In the genomic region with DNA sequence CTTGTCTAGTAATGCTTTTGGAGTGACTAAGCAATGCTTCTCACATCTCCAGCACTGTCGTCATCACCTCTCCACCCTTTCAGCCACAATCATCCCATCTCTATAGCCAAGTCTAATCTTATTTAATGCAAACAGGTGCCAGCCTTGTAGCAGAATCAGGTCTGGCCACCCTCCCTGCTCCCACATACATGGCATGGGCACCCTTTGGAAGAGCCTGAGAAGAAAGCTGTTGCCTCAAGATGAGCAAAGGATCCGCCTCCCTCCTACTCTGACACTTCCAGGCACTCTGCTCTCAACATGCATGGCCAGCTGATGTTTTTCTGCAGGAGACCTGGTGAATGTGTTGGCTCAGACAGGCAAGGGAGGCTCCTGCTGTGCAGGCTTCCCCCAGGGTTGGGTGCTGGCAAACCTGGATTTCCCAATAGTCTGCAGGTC, we compare ENCODE assay signal across 21 cellular contexts.
"Had no signal": no experiment of that assay in that cellular context is flagged by ENCODE, and none has a peak within 500 bp of the region (broad histone marks: within the 10 kb centered on the region; RNA-seq: fewer than 3 reads in every experiment).

No MANE protein-coding gene starts in this region.

- H3K36me3 ChIP-seq: adrenal gland, esophagus squamous epithelium, neutrophil, thyroid gland had no signal

- H3K27ac Mint-ChIP-seq: activated B cell treated with CpG ODN at 0.5 μM for 24 hours; activated CD4-positive, alpha-beta memory T cell treated with anti-CD3 and anti-CD28 coated beads, Interleukin-2, amount 10 ng/mL, durations not matched to agents 7 days and 5 days; activated naive CD4-positive, alpha-beta T cell treated with anti-CD3 and anti-CD28 coated beads, Interleukin-2, amount 50 U/mL, for 72 hours; dendritic cell treated with granulocyte-macrophage colony-stimulating factor and Interleukin-4, amounts not matched to agents 40 ng/mL and 50 ng/mL, for 4 days; naive thymus-derived CD8-positive, alpha-beta T cell had no signal

- DNase-seq: activated B cell treated with CpG ODN at 0.5 μM for 24 hours; activated CD4-positive, alpha-beta memory T cell treated with anti-CD3 and anti-CD28 coated beads, Interleukin-2, amount 10 ng/mL, durations not matched to agents 7 days and 5 days; activated CD4-positive, alpha-beta T cell treated with anti-CD3 and anti-CD28 coated beads for 48 hours; activated effector memory CD4-positive, alpha-beta T cell treated with anti-CD3 and anti-CD28 coated beads, Interleukin-2, amount 50 U/mL, for 16 hours; activated T-cell treated with anti-CD3 and anti-CD28 coated beads, Interleukin-2, amount 50 U/mL, for 48 hours; effector memory CD4-positive, alpha-beta T cell; esophagus squamous epithelium; mesenchymal stem cell; naive thymus-derived CD8-positive, alpha-beta T cell; retina; stimulated activated CD4-positive, alpha-beta T cell treated with anti-CD3 and anti-CD28 coated beads, Interleukin-12 subunit alpha, Interleukin-12 subunit beta, amount 100 ng/mL, for 4 hours; stimulated activated CD4-positive, alpha-beta T cell treated with anti-CD3 and anti-CD28 coated beads, Interleukin-1b, Interleukin-23, amount 100 ng/mL, for 48 hours; stimulated activated CD8-positive, alpha-beta memory T cell treated with anti-CD3 and anti-CD28 coated beads, Interleukin-4, amount 100 ng/mL, for 48 hours; stimulated activated naive CD4-positive, alpha-beta T cell; T-helper 1 cell; T-helper 9 cell; thyroid gland had no signal

- H3K36me3 Mint-ChIP-seq: activated naive CD4-positive, alpha-beta T cell treated with anti-CD3 and anti-CD28 coated beads, Interleukin-2, amount 50 U/mL, for 72 hours; naive thymus-derived CD8-positive, alpha-beta T cell had no signal

- H3K9me3 Mint-ChIP-seq: activated B cell treated with CpG ODN at 0.5 μM for 24 hours; activated CD4-positive, alpha-beta memory T cell treated with anti-CD3 and anti-CD28 coated beads, Interleukin-2, amount 10 ng/mL, durations not matched to agents 7 days and 5 days; activated naive CD4-positive, alpha-beta T cell treated with anti-CD3 and anti-CD28 coated beads, Interleukin-2, amount 50 U/mL, for 72 hours; dendritic cell treated with granulocyte-macrophage colony-stimulating factor and Interleukin-4, amounts not matched to agents 40 ng/mL and 50 ng/mL, for 4 days had no signal

- H3K4me1 Mint-ChIP-seq: activated B cell treated with CpG ODN at 0.5 μM for 24 hours; activated CD4-positive, alpha-beta memory T cell treated with anti-CD3 and anti-CD28 coated beads, Interleukin-2, amount 10 ng/mL, durations not matched to agents 7 days and 5 days had no signal

- H3K4me3 Mint-ChIP-seq: activated B cell treated with CpG ODN at 0.5 μM for 24 hours; activated CD4-positive, alpha-beta memory T cell treated with anti-CD3 and anti-CD28 coated beads, Interleukin-2, amount 10 ng/mL, durations not matched to agents 7 days and 5 days; dendritic cell treated with granulocyte-macrophage colony-stimulating factor and Interleukin-4, amounts not matched to agents 40 ng/mL and 50 ng/mL, for 4 days; naive thymus-derived CD8-positive, alpha-beta T cell had no signal

- H3K9me3 ChIP-seq: adrenal gland, esophagus squamous epithelium, neutrophil, thyroid gland had no signal

- H3K4me3 ChIP-seq: adrenal gland, esophagus squamous epithelium, thyroid gland had no signal

- H3K27me3 Mint-ChIP-seq: activated CD4-positive, alpha-beta memory T cell treated with anti-CD3 and anti-CD28 coated beads, Interleukin-2, amount 10 ng/mL, durations not matched to agents 7 days and 5 days had no signal

- H3K27me3 ChIP-seq: adrenal gland, neutrophil, thyroid gland had no signal

- ATAC-seq: activated naive CD4-positive, alpha-beta T cell treated with anti-CD3 and anti-CD28 coated beads, Interleukin-2, amount 50 U/mL, for 72 hours; naive thymus-derived CD8-positive, alpha-beta T cell had no signal
